Comparison of ENCODE assay signal across 8 cellular contexts in the genomic region with DNA sequence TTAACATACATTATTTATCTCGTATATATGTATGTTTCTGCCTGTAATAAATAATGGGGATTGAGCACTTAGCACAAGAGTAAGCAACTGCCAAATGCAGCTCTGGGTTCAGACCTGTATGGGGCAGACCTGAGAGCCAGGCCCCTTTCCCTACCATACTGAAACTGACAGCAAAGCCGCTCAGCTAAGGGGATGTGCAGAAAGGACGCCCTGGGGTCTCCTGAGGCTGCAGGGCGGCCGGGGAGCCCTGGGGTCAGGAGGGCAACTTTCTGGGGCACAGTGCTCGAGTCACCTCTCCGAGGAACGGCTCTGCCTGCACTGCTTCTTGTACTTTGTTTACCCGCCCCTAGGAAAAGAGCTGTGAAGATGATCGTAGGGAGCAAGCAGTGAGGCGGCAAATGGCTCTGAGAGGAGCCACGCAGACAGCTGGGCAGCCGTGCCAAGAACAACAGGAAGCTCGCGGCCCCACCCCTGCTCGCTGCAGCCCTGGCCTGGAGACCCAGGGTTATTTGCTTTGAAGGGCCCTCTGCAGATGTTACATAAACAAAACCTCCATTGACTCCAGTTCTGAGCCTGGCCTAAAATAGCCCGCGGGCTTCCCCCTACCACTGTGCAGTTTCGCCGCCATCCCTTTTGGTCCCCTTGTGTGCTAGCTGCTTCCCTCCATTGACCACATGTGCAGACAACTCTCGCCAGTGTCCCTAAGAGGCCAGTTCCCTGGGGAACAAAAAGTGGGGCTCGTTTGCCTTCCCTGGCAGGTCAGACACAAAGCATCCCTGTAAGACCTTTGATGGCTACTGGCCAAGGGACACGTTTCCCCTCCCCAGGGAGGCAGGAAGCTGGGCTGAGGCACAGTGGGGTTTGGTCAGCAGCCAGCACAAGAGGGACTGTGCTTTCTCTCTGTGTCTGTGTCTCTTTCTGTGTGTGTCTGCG.
DNase-seq lines count a peak whose midpoint lies in the region; ATAC-seq and TF ChIP-seq lines count a peak whose summit lies in the region.

No MANE protein-coding gene starts in this region.

- H3K79me2 ChIP-seq in fibroblast of lung (ENCODE audit: control insufficient read depth, insufficient read depth, low read length): no peaks in the 10 kb centered on the region

- POLR2A ChIA-PET in naive thymus-derived CD4-positive, alpha-beta T cell (lab: Charles Lee): no interaction called here

- no peaks in the 10 kb centered on the region for H3K36me3 Mint-ChIP-seq in T-helper 17 cell (ENCODE audit: low read depth)
- no peaks in the 10 kb centered on the region for H3K36me3 Mint-ChIP-seq in naive thymus-derived CD4-positive, alpha-beta T cell

- intact Hi-C loops in naive thymus-derived CD4-positive, alpha-beta T cell (cut with micrococcal nuclease): loop anchor here in 1 of 2 donors (10.0 kb wide), 1 partner anchor 532 kb away; no protein-coding TSS in a partner anchor

- no peaks in the 10 kb centered on the region for H3K36me3 ChIP-seq in fibroblast of lung (ENCODE audit: control insufficient read depth, insufficient read depth, low read length)
- H3K36me3 ChIP-seq in naive thymus-derived CD4-positive, alpha-beta T cell (ENCODE audit: control insufficient read depth in 2 of 3, insufficient read depth in 3 of 3, low read length in 3 of 3): no peaks in the 10 kb centered on the region

- peak overlapping the region; percentile 34 for H3K27ac Mint-ChIP-seq in T-helper 17 cell
- H3K27ac Mint-ChIP-seq in naive thymus-derived CD4-positive, alpha-beta T cell: peak overlapping the region in 2 of 9 donors; percentile 21 to 81

- peak; percentile 9 for DNase-seq in ACHN
- peak; percentile 31 for DNase-seq in GM13977 (ENCODE audit: low spot score)
- peak; percentile 57 for DNase-seq in NCI-H1105 (lab: John Stamatoyannopoulos, UW)
- DNase-seq in T-helper 17 cell: no peak
- peak; percentile 86 for DNase-seq in fibroblast of lung (ENCODE audit: low read depth in 2 of 2)
- DNase-seq in naive thymus-derived CD4-positive, alpha-beta T cell: peak in 1 of 9 donors; percentile 0
- no peak for DNase-seq in stimulated activated CD4-positive, alpha-beta T cell treated with anti-CD3 and anti-CD28 coated beads, Interleukin-12 subunit alpha, Interleukin-12 subunit beta, amount 100 ng/mL, for 4 hours

- peak overlapping the region; percentile 87 for H3K4me2 ChIP-seq in fibroblast of lung (ENCODE audit: extremely low read depth, insufficient read depth, low read length)

- H3K9me3 Mint-ChIP-seq in naive thymus-derived CD4-positive, alpha-beta T cell: peaks cover 0 to 4% (median 0%) of the 10 kb centered on the region in 11 donors

- H3K27ac ChIP-seq in fibroblast of lung (ENCODE audit: insufficient read depth, low read length): peak overlapping the region; percentile 59
- H3K27ac ChIP-seq in naive thymus-derived CD4-positive, alpha-beta T cell (ENCODE audit: low read depth, low read length): no peak overlapping the region

- peak overlapping the region; percentile 66 for H3K4me3 Mint-ChIP-seq in T-helper 17 cell
- peak overlapping the region; percentile 35 to 73 (median 48) for H3K4me3 Mint-ChIP-seq in naive thymus-derived CD4-positive, alpha-beta T cell

- H3K27me3 Mint-ChIP-seq in T-helper 17 cell: peaks cover 41% of the 10 kb centered on the region
- H3K27me3 Mint-ChIP-seq in naive thymus-derived CD4-positive, alpha-beta T cell: peaks cover 2 to 31% (median 25%) of the 10 kb centered on the region in 5 donors

- peak; percentile 83 for ATAC-seq in HG02642 (IDR thresholded peaks at IDR 0.05; ENCODE audit: poor library complexity, unreplicated experiment)
- ATAC-seq in T-helper 17 cell: peak; percentile 33
- peak; percentile 63 for ATAC-seq in naive thymus-derived CD4-positive, alpha-beta T cell

- H4K20me1 ChIP-seq in fibroblast of lung (ENCODE audit: control insufficient read depth, extremely low read depth, insufficient read depth, low read length): no peaks in the 10 kb centered on the region

- peaks cover 23% of the 10 kb centered on the region for H3K4me1 ChIP-seq in fibroblast of lung (ENCODE audit: control insufficient read depth, extremely low read depth, insufficient read depth, low read length)
- H3K4me1 ChIP-seq in naive thymus-derived CD4-positive, alpha-beta T cell (ENCODE audit: control insufficient read depth in 2 of 2, insufficient read depth in 2 of 2, low read length in 2 of 2): no peaks in the 10 kb centered on the region

- in situ Hi-C loops in ACHN (cut with HindIII; ENCODE audit: low pct_ligation_motif_present, low pct_unique_long_range_greater_than_20kb, low sequenced_read_pairs) (no loop called here), GM13977 (cut with MboI; ENCODE audit: low pct_unique_long_range_greater_than_20kb, low sequenced_read_pairs, unreplicated experiment) (loop anchor here (25.0 kb wide), 1 partner anchor 535 kb away; the partner anchor contains the start of gene PDGFRA)

- H3K9me3 ChIP-seq in T-helper 17 cell (ENCODE audit: control insufficient read depth, low read length, poor library complexity, severe bottlenecking) (no peaks in the 10 kb centered on the region), fibroblast of lung (ENCODE audit: control insufficient read depth, insufficient read depth, low read depth, low read length) (no peaks in the 10 kb centered on the region)
- no peaks in the 10 kb centered on the region for H3K9me3 ChIP-seq in naive thymus-derived CD4-positive, alpha-beta T cell (ENCODE audit: control insufficient read depth in 2 of 3, low read length in 3 of 3)

- peak overlapping the region; percentile 41 for H2AFZ ChIP-seq in fibroblast of lung (ENCODE audit: low read length)

- peak overlapping the region; percentile 57 for H3K9ac ChIP-seq in fibroblast of lung (ENCODE audit: insufficient read depth, low read length)

- peaks cover 9% of the 10 kb centered on the region for H3K4me1 Mint-ChIP-seq in T-helper 17 cell
- H3K4me1 Mint-ChIP-seq in naive thymus-derived CD4-positive, alpha-beta T cell: peaks cover 6 to 16% (median 11%) of the 10 kb centered on the region in 7 donors

- H3K4me3 ChIP-seq in fibroblast of lung (replicated peaks in 1 of 4; ENCODE audit: control extremely low read depth in 1 of 4, insufficient read depth in 1 of 4, low read depth in 3 of 4, low read length in 4 of 4): peak overlapping the region in 1 of 4 experiments; percentile 14
- no peak overlapping the region for H3K4me3 ChIP-seq in naive thymus-derived CD4-positive, alpha-beta T cell (ENCODE audit: low read length)

- peak; percentile 31 for TF ChIP-seq CTCF in GM13977 (IDR thresholded peaks at IDR 0.05; ENCODE audit: extremely low read depth, insufficient read depth, missing control alignments)
- TF ChIP-seq CTCF in fibroblast of lung (conservative IDR thresholded peaks at IDR 0.05 in 1 of 2, IDR thresholded peaks at IDR 0.05 in 1 of 2; ENCODE audit: low read depth in 1 of 2, low read length in 2 of 2): peak in 1 of 2 donors; percentile 34

- CTCF ChIA-PET in naive thymus-derived CD4-positive, alpha-beta T cell (lab: Charles Lee): no interaction called here

- no peaks in the 10 kb centered on the region for H3K27me3 ChIP-seq in fibroblast of lung (ENCODE audit: control insufficient read depth, insufficient read depth, low read length)
- H3K27me3 ChIP-seq in naive thymus-derived CD4-positive, alpha-beta T cell (ENCODE audit: control insufficient read depth in 2 of 2, insufficient read depth in 2 of 2, low read length in 2 of 2): peaks cover 0 to 4% of the 10 kb centered on the region in 2 donors

Comparison
In these comparisons a context has a peak if more than half of its experiments do, and no peak if none do; other contexts are left out.
1. DNase-seq: peak in ACHN (single experiment), GM13977 (single experiment), NCI-H1105 (single experiment) and fibroblast of lung (2 of 2); none in T-helper 17 cell (0 of 3) and stimulated activated CD4-positive, alpha-beta T cell treated with anti-CD3 and anti-CD28 coated beads, Interleukin-12 subunit alpha, Interleukin-12 subunit beta, amount 100 ng/mL, for 4 hours (single experiment).
2. ATAC-seq: peak in every context shown above with its lines; median percentile 83 in HG02642; 63 in naive thymus-derived CD4-positive, alpha-beta T cell; 33 in T-helper 17 cell.